In the genomic region with DNA sequence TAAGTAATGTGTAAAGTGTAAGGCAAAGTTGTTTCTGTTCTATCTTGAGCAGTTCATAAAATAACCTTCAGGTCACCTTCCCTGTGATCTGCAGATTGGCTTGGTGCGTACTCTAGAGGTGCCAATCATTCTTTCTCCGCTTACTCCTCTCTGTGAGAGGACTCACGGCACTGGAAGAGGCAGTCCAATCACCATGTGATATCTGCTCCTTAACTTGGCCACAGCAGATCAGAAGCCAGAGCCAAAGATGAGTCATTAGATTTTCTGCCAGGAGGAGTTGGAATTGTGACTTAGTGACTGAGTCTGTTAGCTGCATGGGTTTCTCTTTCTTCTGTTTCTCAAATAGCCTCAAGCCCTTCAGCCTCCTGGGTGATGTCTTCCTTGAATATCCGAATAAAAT, we compare ENCODE assay signal across 13 cellular contexts.
A peak's percentile ranks its signal among the peaks of the same experiment; 100 is the strongest.
DNase-seq lines count a peak whose midpoint lies in the region; ATAC-seq, FAIRE-seq and TF ChIP-seq lines count a peak whose summit lies in the region.
"Had no signal": no experiment of that assay in that cellular context is flagged by ENCODE, and none has a peak within 500 bp of the region (broad histone marks: within the 10 kb centered on the region; RNA-seq: fewer than 3 reads in every experiment).

No MANE protein-coding gene starts in this region.

- FAIRE-seq in urothelium cell line (lab: Jason Lieb, UNC): no peak
- FAIRE-seq: TTC549 had no signal

- 63 to 69% methylated on average over 4 of the region's 4 CpGs for WGBS in body of pancreas, 2 donors

- peak; percentile 27 for DNase-seq in DMS 273 (lab: John Stamatoyannopoulos, UW; ENCODE audit: unreplicated experiment)
- DNase-seq in DMS 273 treated with DMSO at 0.1 percent for 48 hours (lab: John Stamatoyannopoulos, UW): no peak
- DNase-seq in body of pancreas: peak in 2 of 4 donors; percentile 25 to 47
- peak; percentile 93 for DNase-seq in iris pigment epithelial cell (ENCODE audit: low read depth)
- peak; percentile 43 for DNase-seq in urothelium cell line (ENCODE audit: low spot score)
- no peak for DNase-seq in AML-193 (lab: John Stamatoyannopoulos, UW)
- no peak for DNase-seq in NCI-H1436 (lab: John Stamatoyannopoulos, UW)
- DNase-seq: activated naive CD4-positive, alpha-beta T cell; NCI-H1092 treated with DMSO at 0.1 percent for 48 hours had no signal

- H3K27me3 ChIP-seq in body of pancreas: no peaks in the 10 kb centered on the region
- H3K27me3 ChIP-seq: thyroid gland had no signal

- TF ChIP-seq POLR2A in body of pancreas (IDR thresholded peaks at IDR 0.05): no peak

- peaks cover 11% of the 10 kb centered on the region for H3K4me1 ChIP-seq in body of pancreas
- H3K4me1 ChIP-seq: thyroid gland had no signal

- TF ChIP-seq CTCF in body of pancreas (IDR thresholded peaks at IDR 0.05): no peak

- intact Hi-C loops in body of pancreas (cut with DNase I): no loop called here

- no peaks in the 10 kb centered on the region for H3K9me3 ChIP-seq in body of pancreas
- H3K9me3 ChIP-seq: thyroid gland had no signal

- no peaks in the 10 kb centered on the region for H3K36me3 ChIP-seq in body of pancreas (replicated peaks in 1 of 2; ENCODE audit: insufficient read depth in 1 of 2, low read depth in 2 of 2)
- H3K36me3 ChIP-seq: thyroid gland had no signal

- H3K27ac ChIP-seq in body of pancreas: no peak overlapping the region
- H3K27ac ChIP-seq: 22Rv1, thyroid gland had no signal

- no peak overlapping the region for H3K4me3 ChIP-seq in body of pancreas
- H3K4me3 ChIP-seq: thyroid gland had no signal

- ATAC-seq in body of pancreas (peak; percentile 77), HG03342 (IDR thresholded peaks at IDR 0.05; ENCODE audit: unreplicated experiment) (no peak)

Comparison
In these comparisons a context has a peak if more than half of its experiments do, and no peak if none do; other contexts are left out.
1. DNase-seq: peak in DMS 273 (single experiment), iris pigment epithelial cell (single experiment) and urothelium cell line (single experiment); none in DMS 273 treated with DMSO at 0.1 percent for 48 hours (single experiment), AML-193 (0 of 2) and NCI-H1436 (single experiment).